ENCODE assay signal across 1 cellular context in genomic region chr16:886084-886543, GRCh38.
TF ChIP-seq lines count a peak whose summit lies in the region.

No MANE protein-coding gene starts in this region.

TF ChIP-seq in SK-N-SH, 30 proteins besides CTCF, POLR2A, EP300 and RAD21 (continued from another document):
- TF ChIP-seq ZBTB33 (IDR thresholded peaks at IDR 0.05; ENCODE audit: borderline replicate concordance, low read depth) (no peak), FOXJ3 (CRISPR knock-in tag; IDR thresholded peaks at IDR 0.05) (no peak), ELF1 (IDR thresholded peaks at IDR 0.05) (no peak), MXI1 (IDR thresholded peaks at IDR 0.05; ENCODE audit: low read depth, low read length) (no peak), JUND (IDR thresholded peaks at IDR 0.05) (no peak), YY1 (IDR thresholded peaks at IDR 0.05; ENCODE audit: low read depth) (no peak)
- TF ChIP-seq, protein P1, sequence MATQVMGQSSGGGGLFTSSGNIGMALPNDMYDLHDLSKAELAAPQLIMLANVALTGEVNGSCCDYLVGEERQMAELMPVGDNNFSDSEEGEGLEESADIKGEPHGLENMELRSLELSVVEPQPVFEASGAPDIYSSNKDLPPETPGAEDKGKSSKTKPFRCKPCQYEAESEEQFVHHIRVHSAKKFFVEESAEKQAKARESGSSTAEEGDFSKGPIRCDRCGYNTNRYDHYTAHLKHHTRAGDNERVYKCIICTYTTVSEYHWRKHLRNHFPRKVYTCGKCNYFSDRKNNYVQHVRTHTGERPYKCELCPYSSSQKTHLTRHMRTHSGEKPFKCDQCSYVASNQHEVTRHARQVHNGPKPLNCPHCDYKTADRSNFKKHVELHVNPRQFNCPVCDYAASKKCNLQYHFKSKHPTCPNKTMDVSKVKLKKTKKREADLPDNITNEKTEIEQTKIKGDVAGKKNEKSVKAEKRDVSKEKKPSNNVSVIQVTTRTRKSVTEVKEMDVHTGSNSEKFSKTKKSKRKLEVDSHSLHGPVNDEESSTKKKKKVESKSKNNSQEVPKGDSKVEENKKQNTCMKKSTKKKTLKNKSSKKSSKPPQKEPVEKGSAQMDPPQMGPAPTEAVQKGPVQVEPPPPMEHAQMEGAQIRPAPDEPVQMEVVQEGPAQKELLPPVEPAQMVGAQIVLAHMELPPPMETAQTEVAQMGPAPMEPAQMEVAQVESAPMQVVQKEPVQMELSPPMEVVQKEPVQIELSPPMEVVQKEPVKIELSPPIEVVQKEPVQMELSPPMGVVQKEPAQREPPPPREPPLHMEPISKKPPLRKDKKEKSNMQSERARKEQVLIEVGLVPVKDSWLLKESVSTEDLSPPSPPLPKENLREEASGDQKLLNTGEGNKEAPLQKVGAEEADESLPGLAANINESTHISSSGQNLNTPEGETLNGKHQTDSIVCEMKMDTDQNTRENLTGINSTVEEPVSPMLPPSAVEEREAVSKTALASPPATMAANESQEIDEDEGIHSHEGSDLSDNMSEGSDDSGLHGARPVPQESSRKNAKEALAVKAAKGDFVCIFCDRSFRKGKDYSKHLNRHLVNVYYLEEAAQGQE (IDR thresholded peaks at IDR 0.05; ENCODE audit: low read depth, low read length) = no peak
